Comparison of ENCODE assay signal across 8 cellular contexts in genomic region chr5:6631441-6631840, GRCh38. TPM values are rescaled to one million over a fixed set of nuclear protein-coding genes. Genes with fewer than 3 reads are reported as not detected.
DNase-seq lines count a peak whose midpoint lies in the region; ATAC-seq and TF ChIP-seq lines count a peak whose summit lies in the region.

No MANE protein-coding gene starts in this region.

- no peaks in the 10 kb centered on the region for H3K27me3 ChIP-seq in CD4-positive, alpha-beta memory T cell (ENCODE audit: insufficient read depth, low read length)
- H3K27me3 ChIP-seq in KMS-11 (ENCODE audit: insufficient read depth, low read depth) (no peaks in the 10 kb centered on the region), muscle layer of duodenum (ENCODE audit: low read depth, low read length) (no peaks in the 10 kb centered on the region)

- peak overlapping the region in 6 of 7 donors; percentile 71 to 99 (median 88) for H3K27ac Mint-ChIP-seq in CD4-positive, alpha-beta memory T cell

- in situ Hi-C loops in astrocyte of the cerebellum (cut with HindIII; ENCODE audit: low sequenced_read_pairs) = no loop called here

- intact Hi-C loops in CD4-positive, alpha-beta memory T cell (cut with micrococcal nuclease) = no loop called here

- H2AFZ ChIP-seq in KMS-11 (ENCODE audit: low read depth) = no peak overlapping the region

- POLR2A ChIA-PET in CD4-positive, alpha-beta memory T cell (lab: Charles Lee; ENCODE audit: partially characterized antibody) = interaction anchor here (0.5 to 3.7 kb wide), 3 partner anchors 58 to 1209 kb away, joined by 3 to 16 read pairs (median 4); partner anchors contain the start of gene ICE1

- H3K9me3 ChIP-seq in CD4-positive, alpha-beta memory T cell (ENCODE audit: control insufficient read depth in 1 of 2, low read length in 2 of 2) = no peaks in the 10 kb centered on the region
- H3K9me3 ChIP-seq in muscle layer of duodenum (ENCODE audit: control insufficient read depth in 1 of 2, low read length in 2 of 2) = no peaks in the 10 kb centered on the region

- ATAC-seq in HG03097 (IDR thresholded peaks at IDR 0.05; ENCODE audit: low FRiP score, unreplicated experiment) (no peak), GM18520 (IDR thresholded peaks at IDR 0.05; ENCODE audit: unreplicated experiment) (no peak)

- H3K4me3 Mint-ChIP-seq in CD4-positive, alpha-beta memory T cell = peak overlapping the region; percentile 74 to 99 (median 93)

- CTCF ChIA-PET in CD4-positive, alpha-beta memory T cell (lab: Charles Lee; ENCODE audit: partially characterized antibody) = interaction anchor here (6.3 kb wide), 1 partner anchor 114 kb away, joined by 35 read pairs; no protein-coding TSS in a partner anchor

- DNase-seq in CD4-positive, alpha-beta memory T cell = no peak
- DNase-seq in astrocyte of the cerebellum (ENCODE audit: low read depth) (no peak), NCI-H1048 (lab: John Stamatoyannopoulos, UW) (no peak), NCI-H146 treated with DMSO at 0.1 percent for 48 hours (lab: John Stamatoyannopoulos, UW; ENCODE audit: unreplicated experiment) (no peak)

- H3K4me3 ChIP-seq in CD4-positive, alpha-beta memory T cell (ENCODE audit: low read length in 2 of 2) = no peak overlapping the region
- H3K4me3 ChIP-seq in KMS-11 (IDR thresholded peaks at IDR 0.05; ENCODE audit: insufficient read depth, low read depth, low read length) = no peak overlapping the region
- H3K4me3 ChIP-seq in astrocyte of the cerebellum (ENCODE audit: low read depth, low read length) = peak overlapping the region; percentile 58
- peak overlapping the region; percentile 97 for H3K4me3 ChIP-seq in muscle layer of duodenum (ENCODE audit: low read depth in 1 of 2, low read length in 2 of 2)

- no peaks in the 10 kb centered on the region for H3K27me3 Mint-ChIP-seq in CD4-positive, alpha-beta memory T cell

- peaks cover 5% of the 10 kb centered on the region; the same call in 1 of the 2 replicates for H4K20me1 ChIP-seq in KMS-11 (ENCODE audit: insufficient read depth)

- peaks cover 33 to 63% (median 44%) of the 10 kb centered on the region in 4 donors for H3K4me1 Mint-ChIP-seq in CD4-positive, alpha-beta memory T cell

- H3K79me2 ChIP-seq in KMS-11 (ENCODE audit: insufficient read depth, low read depth) = peaks cover 84% of the 10 kb centered on the region

- H3K36me3 Mint-ChIP-seq in CD4-positive, alpha-beta memory T cell = peaks cover 29 to 51% of the 10 kb centered on the region in 2 donors

- H3K9me3 Mint-ChIP-seq in CD4-positive, alpha-beta memory T cell = no peaks in the 10 kb centered on the region

- H3K36me3 ChIP-seq in CD4-positive, alpha-beta memory T cell (ENCODE audit: insufficient read depth, low read length) = peaks cover 33% of the 10 kb centered on the region
- H3K36me3 ChIP-seq in KMS-11 (ENCODE audit: insufficient read depth) (peaks cover 20% of the 10 kb centered on the region; the same call in 1 of the 2 replicates), muscle layer of duodenum (ENCODE audit: control insufficient read depth in 1 of 2, insufficient read depth in 2 of 2, low read length in 2 of 2) (peaks cover 16 to 36% of the 10 kb centered on the region in 2 donors)

- peak overlapping the region; percentile 66 for H3K4me2 ChIP-seq in KMS-11

- H3K4me1 ChIP-seq in CD4-positive, alpha-beta memory T cell (ENCODE audit: insufficient read depth, low read length) = peaks cover 39% of the 10 kb centered on the region
- peaks cover 31% of the 10 kb centered on the region for H3K4me1 ChIP-seq in KMS-11 (ENCODE audit: low read depth, poor library complexity, severe bottlenecking)
- H3K4me1 ChIP-seq in muscle layer of duodenum (ENCODE audit: control insufficient read depth in 1 of 2, insufficient read depth in 2 of 2, low read length in 2 of 2) = peaks cover 14 to 28% of the 10 kb centered on the region in 2 donors

- H3K27ac ChIP-seq in CD4-positive, alpha-beta memory T cell (ENCODE audit: low read depth, low read length) = no peak overlapping the region
- no peak overlapping the region for H3K27ac ChIP-seq in KMS-11
- H3K27ac ChIP-seq in muscle layer of duodenum (ENCODE audit: low read length) = peak overlapping the region; percentile 91

- no peak overlapping the region; the same call in 1 of the 2 replicates for H3K9ac ChIP-seq in KMS-11

- no peak for TF ChIP-seq CTCF in KMS-11 (conservative IDR thresholded peaks at IDR 0.05; ENCODE audit: low read depth, low read length)
- TF ChIP-seq CTCF in astrocyte of the cerebellum (IDR thresholded peaks at IDR 0.05; ENCODE audit: low read depth, low read length, missing control alignments) = no peak

RNA-seq across cellular contexts. Expression of gene NSUN2, which starts 1.4 kb away (rescaled TPM):
- total RNA-seq in CD4-positive, alpha-beta memory T cell = 10 to 100 TPM; 78.0 to 81.6 TPM
- 10 to 100 TPM; 22.6 to 42.6 TPM for polyA plus RNA-seq in CD4-positive, alpha-beta memory T cell

RNA-seq across cellular contexts. Expression of gene SRD5A1, which starts 1.8 kb away (rescaled TPM):
- 1 to 10 TPM; 7.8 to 9.2 TPM for total RNA-seq in CD4-positive, alpha-beta memory T cell
- polyA plus RNA-seq in CD4-positive, alpha-beta memory T cell = 10 to 100 TPM in 1 of 2 donors, 1 to 10 TPM in 1; 5.4 to 11.2 TPM

Comparison
In these comparisons a context has a peak if more than half of its experiments do, and no peak if none do; other contexts are left out.
1. H3K4me3 ChIP-seq: peak in astrocyte of the cerebellum (single experiment) and muscle layer of duodenum (2 of 2); none in CD4-positive, alpha-beta memory T cell (0 of 2) and KMS-11 (single experiment).